In the genomic region with DNA sequence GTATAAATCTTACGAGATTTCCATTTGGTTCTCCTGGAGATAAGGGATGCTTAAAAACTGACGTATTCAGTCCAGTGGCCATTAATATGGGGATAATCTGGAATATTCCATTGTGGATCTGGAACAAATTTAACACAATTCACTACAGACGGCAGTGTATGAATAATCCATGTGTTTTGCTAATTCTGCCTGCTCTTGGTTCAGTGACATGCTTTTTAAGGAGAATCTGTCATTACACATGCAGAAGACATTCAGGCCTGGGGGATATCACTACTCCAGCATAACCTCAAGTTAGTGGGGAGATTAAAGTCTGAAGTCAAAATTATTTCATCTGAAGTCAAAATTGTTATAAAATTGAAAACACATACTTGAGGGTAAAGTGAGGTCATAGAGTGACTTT, we compare ENCODE assay signal across 39 cellular contexts.
"Had no signal": no experiment of that assay in that cellular context is flagged by ENCODE, and none has a peak within 500 bp of the region (broad histone marks: within the 10 kb centered on the region; RNA-seq: fewer than 3 reads in every experiment).

No MANE protein-coding gene starts in this region.

- H3K4me3 Mint-ChIP-seq: activated CD4-positive, alpha-beta memory T cell treated with anti-CD3 and anti-CD28 coated beads for 36 hours; activated CD4-positive, alpha-beta T cell treated with anti-CD3 and anti-CD28 coated beads for 36 hours; activated CD4-positive, alpha-beta T cell treated with anti-CD3 and anti-CD28 coated beads, Interleukin-2, amount 10 ng/mL, durations not matched to agents 24 days and 14 days; activated CD8-positive, alpha-beta T cell treated with anti-CD3 and anti-CD28 coated beads for 36 hours; activated naive CD4-positive, alpha-beta T cell treated with anti-CD3 and anti-CD28 coated beads for 36 hours; activated naive CD8-positive, alpha-beta T cell treated with anti-CD3 and anti-CD28 coated beads for 36 hours; activated T-cell treated with anti-CD3 and anti-CD28 coated beads, Interleukin-2, amount 50 U/mL, for 4 hours; activated T-cell treated with anti-CD3 and anti-CD28 coated beads, Interleukin-2, amount 50 U/mL, for 72 hours; activated T-helper 1 cell treated with anti-CD3 and anti-CD28 coated beads, Interleukin-12 subunit alpha, Interleukin-12 subunit beta, Interleukin-2, Interleukin-4 antibody, amounts not matched to agents 30 ng/mL and 10 ng/mL and 1 ng/mL, durations not matched to agents 14 hours and 24 hours and 36 hours; activated T-helper 17 cell treated with anti-CD3 and anti-CD28 coated beads, Interleukin-2, amount 50 U/mL, for 72 hours; T-helper 1 cell treated with Interleukin-12 subunit alpha and Interleukin-12 subunit beta and Interleukin-4 antibody, amounts not matched to agents 30 μg/mL and 1 μg/mL, for 36 hours; T-helper 2 cell treated with Interferon-gamma antibody and Interleukin-4, amounts not matched to agents 5 μg/mL and 100 μg/mL, for 36 hours; WTC11 had no signal

- H3K4me3 ChIP-seq: adrenal gland, ascending aorta, body of pancreas, breast epithelium had no signal

- H3K27ac ChIP-seq: adrenal gland, ascending aorta, body of pancreas, brain microvascular endothelial cell, breast epithelium, WERI-Rb-1 had no signal

- H3K27ac Mint-ChIP-seq: activated CD4-positive, alpha-beta memory T cell treated with anti-CD3 and anti-CD28 coated beads for 36 hours; activated CD4-positive, alpha-beta T cell treated with anti-CD3 and anti-CD28 coated beads for 36 hours; activated CD4-positive, alpha-beta T cell treated with anti-CD3 and anti-CD28 coated beads, Interleukin-2, amount 10 ng/mL, durations not matched to agents 24 days and 14 days; activated CD8-positive, alpha-beta T cell treated with anti-CD3 and anti-CD28 coated beads for 36 hours; activated naive CD4-positive, alpha-beta T cell treated with anti-CD3 and anti-CD28 coated beads for 36 hours; activated naive CD4-positive, alpha-beta T cell treated with anti-CD3 and anti-CD28 coated beads, Interleukin-2, amount 50 U/mL, for 72 hours; activated naive CD8-positive, alpha-beta T cell treated with anti-CD3 and anti-CD28 coated beads for 36 hours; activated T-cell treated with anti-CD3 and anti-CD28 coated beads, Interleukin-2, amount 50 U/mL, for 72 hours; activated T-helper 1 cell treated with anti-CD3 and anti-CD28 coated beads, Interleukin-12 subunit alpha, Interleukin-12 subunit beta, Interleukin-2, Interleukin-4 antibody, amounts not matched to agents 30 ng/mL and 10 ng/mL and 1 ng/mL, durations not matched to agents 14 hours and 24 hours and 36 hours; activated T-helper 17 cell treated with anti-CD3 and anti-CD28 coated beads, Interleukin-2, amount 50 U/mL, for 72 hours; T-helper 1 cell treated with Interleukin-12 subunit alpha and Interleukin-12 subunit beta and Interleukin-4 antibody, amounts not matched to agents 30 μg/mL and 1 μg/mL, for 36 hours; T-helper 2 cell treated with Interferon-gamma antibody and Interleukin-4, amounts not matched to agents 5 μg/mL and 100 μg/mL, for 36 hours; WTC11 had no signal

- H3K36me3 ChIP-seq: adrenal gland, ascending aorta, brain microvascular endothelial cell, breast epithelium, WERI-Rb-1 had no signal

- DNase-seq: activated CD4-positive, alpha-beta memory T cell treated with anti-CD3 and anti-CD28 coated beads for 36 hours; activated CD4-positive, alpha-beta T cell treated with anti-CD3 and anti-CD28 coated beads for 1 hour; activated CD4-positive, alpha-beta T cell treated with anti-CD3 and anti-CD28 coated beads for 36 hours; activated CD4-positive, alpha-beta T cell treated with anti-CD3 and anti-CD28 coated beads, Interleukin-2, amount 10 ng/mL, durations not matched to agents 24 days and 14 days; activated CD4-positive, alpha-beta T cell treated with anti-CD3 and anti-CD28 coated beads, Interleukin-2, amount 50 U/mL, for 1 hour; activated CD4-positive, alpha-beta T cell treated with anti-CD3 and anti-CD28 coated beads, Interleukin-2, amount 50 U/mL, for 4 hours; activated CD4-positive, CD25-positive, alpha-beta regulatory T cell; activated CD8-positive, alpha-beta memory T cell treated with anti-CD3 and anti-CD28 coated beads, Interleukin-2, amount 50 U/mL, for 4 hours; activated CD8-positive, alpha-beta T cell treated with anti-CD3 and anti-CD28 coated beads for 36 hours; activated effector memory CD4-positive, alpha-beta T cell treated with anti-CD3 and anti-CD28 coated beads, Interleukin-2, amount 50 U/mL, for 16 hours; activated gamma-delta T cell treated with Interleukin-2 at 50 U/mL for 16 hours; activated naive CD4-positive, alpha-beta T cell; activated naive CD4-positive, alpha-beta T cell treated with anti-CD3 and anti-CD28 coated beads for 36 hours; activated naive CD4-positive, alpha-beta T cell treated with anti-CD3 and anti-CD28 coated beads, Interleukin-2, amount 50 U/mL, for 16 hours; activated naive CD8-positive, alpha-beta T cell treated with anti-CD3 and anti-CD28 coated beads for 36 hours; activated T-cell treated with anti-CD3 and anti-CD28 coated beads for 4 hours; activated T-cell treated with anti-CD3 and anti-CD28 coated beads, Interleukin-2, amount 50 U/mL, for 1 hour; activated T-cell treated with anti-CD3 and anti-CD28 coated beads, Interleukin-2, amount 50 U/mL, for 4 hours; activated T-cell treated with anti-CD3 and anti-CD28 coated beads, Interleukin-2, amount 50 U/mL, for 72 hours; adrenal gland; amniotic stem cell; anterior cingulate cortex; body of pancreas; brain microvascular endothelial cell; central memory CD4-positive, alpha-beta T cell; SW 1271; T-helper 1 cell; T-helper 2 cell; T-helper 9 cell; WERI-Rb-1 had no signal

- H3K36me3 Mint-ChIP-seq: activated CD4-positive, alpha-beta memory T cell treated with anti-CD3 and anti-CD28 coated beads for 36 hours; activated naive CD4-positive, alpha-beta T cell treated with anti-CD3 and anti-CD28 coated beads, Interleukin-2, amount 50 U/mL, for 72 hours; activated naive CD8-positive, alpha-beta T cell treated with anti-CD3 and anti-CD28 coated beads for 36 hours had no signal

- H3K4me1 Mint-ChIP-seq: activated CD4-positive, alpha-beta T cell treated with anti-CD3 and anti-CD28 coated beads for 36 hours; activated CD4-positive, alpha-beta T cell treated with anti-CD3 and anti-CD28 coated beads, Interleukin-2, amount 10 ng/mL, durations not matched to agents 24 days and 14 days; activated naive CD8-positive, alpha-beta T cell treated with anti-CD3 and anti-CD28 coated beads for 36 hours; activated T-helper 17 cell treated with anti-CD3 and anti-CD28 coated beads, Interleukin-2, amount 50 U/mL, for 72 hours; WTC11 had no signal

- H3K9me3 Mint-ChIP-seq: activated naive CD4-positive, alpha-beta T cell treated with anti-CD3 and anti-CD28 coated beads for 36 hours had no signal

- H3K9me3 ChIP-seq: body of pancreas had no signal

- H3K27me3 ChIP-seq: adrenal gland, ascending aorta, body of pancreas, brain microvascular endothelial cell, breast epithelium had no signal

- H3K4me1 ChIP-seq: ascending aorta, body of pancreas, breast epithelium had no signal

- H3K27me3 Mint-ChIP-seq: activated CD4-positive, alpha-beta memory T cell treated with anti-CD3 and anti-CD28 coated beads for 36 hours; activated CD4-positive, alpha-beta T cell treated with anti-CD3 and anti-CD28 coated beads for 36 hours; activated CD4-positive, alpha-beta T cell treated with anti-CD3 and anti-CD28 coated beads, Interleukin-2, amount 10 ng/mL, durations not matched to agents 24 days and 14 days; activated CD8-positive, alpha-beta T cell treated with anti-CD3 and anti-CD28 coated beads for 36 hours; activated naive CD8-positive, alpha-beta T cell treated with anti-CD3 and anti-CD28 coated beads for 36 hours; activated T-helper 17 cell treated with anti-CD3 and anti-CD28 coated beads, Interleukin-2, amount 50 U/mL, for 72 hours had no signal

- ATAC-seq: activated CD4-positive, alpha-beta T cell treated with anti-CD3 and anti-CD28 coated beads for 36 hours; activated CD4-positive, CD25-positive, alpha-beta regulatory T cell treated with anti-CD3 and anti-CD28 coated beads, Interleukin-2, amount 50 U/mL, for 24 hours; activated CD8-positive, alpha-beta T cell treated with anti-CD3 and anti-CD28 coated beads for 36 hours; activated naive CD4-positive, alpha-beta T cell treated with anti-CD3 and anti-CD28 coated beads, Interleukin-2, amount 50 U/mL, for 72 hours; activated T-cell treated with anti-CD3 and anti-CD28 coated beads, Interleukin-2, amount 50 U/mL, for 4 hours; activated T-cell treated with anti-CD3 and anti-CD28 coated beads, Interleukin-2, amount 50 U/mL, for 72 hours; activated T-helper 17 cell treated with anti-CD3 and anti-CD28 coated beads, Interleukin-2, amount 50 U/mL, for 72 hours; body of pancreas; WTC11 had no signal
